ENCODE assay signal across 9 cellular contexts in genomic region chr20:35269055-35269781, GRCh38. TPM values are rescaled to one million over a fixed set of nuclear protein-coding genes. Genes with fewer than 3 reads are reported as not detected.
A peak's percentile ranks its signal among the peaks of the same experiment; 100 is the strongest.
DNase-seq lines count a peak whose midpoint lies in the region; ATAC-seq and TF ChIP-seq lines count a peak whose summit lies in the region.
"Had no signal": no experiment of that assay in that cellular context is flagged by ENCODE, and none has a peak within 500 bp of the region (broad histone marks: within the 10 kb centered on the region; RNA-seq: fewer than 3 reads in every experiment).

No MANE protein-coding gene starts in this region.

- no peak for TF ChIP-seq POLR2A in gastroesophageal sphincter (IDR thresholded peaks at IDR 0.05)

- no peak overlapping the region for H3K9ac ChIP-seq in OCI-LY3 (ENCODE audit: low read length)

- H3K27ac ChIP-seq in CD4-positive, alpha-beta T cell (ENCODE audit: low read depth, low read length), result no peak overlapping the region
- H3K27ac ChIP-seq in OCI-LY3 (ENCODE audit: low read length) (no peak overlapping the region), gastroesophageal sphincter (peak overlapping the region in 2 of 4 donors; percentile 20 to 25)
- H3K27ac ChIP-seq: SK-N-MC had no signal

- peaks cover 8% of the 10 kb centered on the region for H3K4me1 ChIP-seq in HAP-1
- H3K4me1 ChIP-seq in OCI-LY3 (ENCODE audit: low read length), result peaks cover 12% of the 10 kb centered on the region
- peaks cover 0 to 16% (median 1%) of the 10 kb centered on the region in 3 donors for H3K4me1 ChIP-seq in gastroesophageal sphincter

- H3K4me3 ChIP-seq in HAP-1, result no peak overlapping the region
- no peak overlapping the region for H3K4me3 ChIP-seq in OCI-LY3 (ENCODE audit: low read length)
- no peak overlapping the region for H3K4me3 ChIP-seq in gastroesophageal sphincter
- H3K4me3 ChIP-seq: SK-N-MC had no signal

- H2AFZ ChIP-seq in OCI-LY3 (ENCODE audit: low read depth, low read length), result no peak overlapping the region; the same call in 1 of the 2 replicates

- TF ChIP-seq EP300 in gastroesophageal sphincter (IDR thresholded peaks at IDR 0.05), result no peak

- no peaks in the 10 kb centered on the region for H3K9me3 ChIP-seq in CD4-positive, alpha-beta T cell (ENCODE audit: control insufficient read depth, low read length)
- H3K9me3 ChIP-seq in HAP-1 (no peaks in the 10 kb centered on the region), OCI-LY3 (ENCODE audit: insufficient read depth, low read length) (no peaks in the 10 kb centered on the region), gastroesophageal sphincter (no peaks in the 10 kb centered on the region)

- ATAC-seq in CD4-positive, alpha-beta T cell (ENCODE audit: poor library complexity), result peak; percentile 68
- peak; percentile 61 for ATAC-seq in gastroesophageal sphincter
- ATAC-seq in omental fat pad (ENCODE audit: low FRiP score), result peak; percentile 50
- ATAC-seq in HG03280 (IDR thresholded peaks at IDR 0.05; ENCODE audit: unreplicated experiment), result no peak

- intact Hi-C loops in CD4-positive, alpha-beta T cell (cut with DNase I, micrococcal nuclease), result loop anchor here in 1 of 2 experiments (1.0 kb wide), 1 partner anchor 124 kb away; no protein-coding TSS in a partner anchor

- H3K27ac Mint-ChIP-seq in CD4-positive, alpha-beta T cell, result no peak overlapping the region

- H3K27me3 Mint-ChIP-seq in CD4-positive, alpha-beta T cell, result no peaks in the 10 kb centered on the region

- POLR2A ChIA-PET in CD4-positive, alpha-beta T cell (lab: Charles Lee), result interaction anchor here (0.7 to 0.9 kb wide), 2 partner anchors 8 to 9 kb away, joined by 3 read pairs; partner anchors contain the start of gene MMP24OS

- WGBS in gastroesophageal sphincter (ENCODE audit: low coverage in 1 of 2), 2 donors, result 75 to 78% methylated on average over 3 of the region's 14 CpGs

- in situ Hi-C loops in HAP-1 (cut with MboI; ENCODE audit: low sequenced_read_pairs), result loop anchor here (5.0 kb wide), 3 partner anchors 122 to 437 kb away; partner anchors contain the start of genes EDEM2 and TRPC4AP

- peak; percentile 62 for TF ChIP-seq CTCF in CD4-positive, alpha-beta T cell (IDR thresholded peaks at IDR 0.05)
- TF ChIP-seq CTCF in OCI-LY3 (IDR thresholded peaks at IDR 0.05; ENCODE audit: low read depth, low read length), result peak; percentile 96
- TF ChIP-seq CTCF in gastroesophageal sphincter (IDR thresholded peaks at IDR 0.05), result peak in 3 of 4 experiments; percentile 54 to 85 (median 67)
- peak in 1 of 3 donors; percentile 17 for TF ChIP-seq CTCF in omental fat pad (IDR thresholded peaks at IDR 0.05)

- H3K4me1 Mint-ChIP-seq in CD4-positive, alpha-beta T cell (ENCODE audit: low read depth), result peaks cover 14% of the 10 kb centered on the region

- no peaks in the 10 kb centered on the region for H3K9me3 Mint-ChIP-seq in CD4-positive, alpha-beta T cell

- H3K79me2 ChIP-seq in OCI-LY3 (ENCODE audit: low read length), result no peaks in the 10 kb centered on the region

- peak in 5 of 10 experiments; percentile 8 to 33 (median 24) for DNase-seq in CD4-positive, alpha-beta T cell
- DNase-seq in HAP-1 (ENCODE audit: low spot score in 2 of 2), result peak; percentile 74 to 91
- DNase-seq in activated effector memory CD4-positive, alpha-beta T cell treated with Interleukin-2 at 50 U/mL for 16 hours, result peak; percentile 21
- DNase-seq in omental fat pad (ENCODE audit: low spot score), result no peak
- DNase-seq in NCI-H446 treated with DMSO at 0.1 percent for 48 hours (lab: John Stamatoyannopoulos, UW), result no peak

- H3K4me2 ChIP-seq in OCI-LY3 (ENCODE audit: low read length), result no peak overlapping the region

- H3K4me3 Mint-ChIP-seq in CD4-positive, alpha-beta T cell, result no peak overlapping the region

- H3K27me3 ChIP-seq in CD4-positive, alpha-beta T cell (ENCODE audit: control insufficient read depth, insufficient read depth, low read length), result no peaks in the 10 kb centered on the region
- H3K27me3 ChIP-seq in HAP-1 (ENCODE audit: low read depth) (no peaks in the 10 kb centered on the region), OCI-LY3 (ENCODE audit: low read depth, low read length) (no peaks in the 10 kb centered on the region), gastroesophageal sphincter (no peaks in the 10 kb centered on the region)

- H3K36me3 Mint-ChIP-seq in CD4-positive, alpha-beta T cell (ENCODE audit: low read depth), result peaks cover 53% of the 10 kb centered on the region

- H3K36me3 ChIP-seq in HAP-1 (replicated peaks) (peaks cover 11% of the 10 kb centered on the region; the same call in 1 of the 2 replicates), OCI-LY3 (replicated peaks; ENCODE audit: low read depth, low read length) (no peaks in the 10 kb centered on the region), gastroesophageal sphincter (peaks cover 0 to 71% of the 10 kb centered on the region in 2 donors)

- CTCF ChIA-PET in CD4-positive, alpha-beta T cell (lab: Charles Lee), result interaction anchor here (1.1 kb wide), 1 partner anchor 124 kb away, joined by 3 read pairs; no protein-coding TSS in a partner anchor

- H4K20me1 ChIP-seq in OCI-LY3 (ENCODE audit: insufficient read depth, low read length), result no peaks in the 10 kb centered on the region

RNA-seq across cellular contexts. Expression of gene MMP24OS, which starts 8.7 kb away (rescaled TPM):
- total RNA-seq in CD4-positive, alpha-beta T cell, result 10 to 100 TPM; 71.8 to 74.8 TPM
- total RNA-seq in gastroesophageal sphincter (10 to 100 TPM; 19.6 to 47.2 (median 26.9) TPM), omental fat pad (10 to 100 TPM; 12.8 to 35.6 (median 23.7) TPM)

RNA-seq across cellular contexts. Expression of gene EIF6, which starts 15.4 kb away (rescaled TPM):
- 10 to 100 TPM; 24.9 to 25.8 TPM for total RNA-seq in CD4-positive, alpha-beta T cell
- total RNA-seq in gastroesophageal sphincter, result 10 to 100 TPM; 66.0 to 92.4 (median 80.8) TPM
- 10 to 100 TPM; 63.7 to 89.4 (median 85.2) TPM for total RNA-seq in omental fat pad

RNA-seq across cellular contexts. Expression of gene FAM83C, which starts 23.0 kb away (rescaled TPM):
- not detected for total RNA-seq in CD4-positive, alpha-beta T cell
- total RNA-seq in gastroesophageal sphincter, result 1 to 10 TPM in 1 of 4 donors, not detected in 3; 1.4 TPM
- under 1 TPM in 1 of 4 donors, not detected in 3; 0.09 TPM for total RNA-seq in omental fat pad

RNA-seq across cellular contexts. Expression of gene MMP24, which starts 42.7 kb away (rescaled TPM):
- total RNA-seq in CD4-positive, alpha-beta T cell, result not detected
- total RNA-seq in gastroesophageal sphincter (1 to 10 TPM in 2 of 4 donors, under 1 TPM in 2; 0.47 to 3.4 (median 1.8) TPM), omental fat pad (1 to 10 TPM in 3 of 4 donors, under 1 TPM in 1; 0.16 to 7.2 (median 5.6) TPM)

Comparison
In these comparisons a context has a peak if more than half of its experiments do, and no peak if none do; other contexts are left out.
1. DNase-seq: peak in HAP-1 (2 of 2) and activated effector memory CD4-positive, alpha-beta T cell treated with Interleukin-2 at 50 U/mL for 16 hours (single experiment); none in omental fat pad (single experiment) and NCI-H446 treated with DMSO at 0.1 percent for 48 hours (single experiment).